Comparison of ENCODE assay signal across 16 cellular contexts in the genomic region with DNA sequence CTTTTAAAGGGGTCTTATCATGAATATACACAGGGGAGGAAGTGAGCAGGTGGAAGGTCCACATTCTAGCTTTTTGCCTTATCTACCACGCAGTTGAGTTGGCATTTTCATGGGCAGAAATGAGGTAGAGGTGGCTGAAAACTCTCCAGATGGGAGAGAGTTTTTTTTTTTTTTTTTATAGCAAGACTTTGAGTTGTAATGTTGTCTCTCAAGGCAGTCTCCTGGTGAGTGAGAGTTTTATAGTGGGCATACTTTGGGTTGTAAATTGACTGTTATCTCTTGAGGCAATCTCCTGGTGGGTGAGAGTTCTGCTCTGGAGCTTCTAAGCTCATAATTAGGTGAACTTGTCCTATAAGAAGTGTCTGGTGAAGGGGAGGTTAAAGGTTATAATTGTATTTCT.
A peak's percentile ranks its signal among the peaks of the same experiment; 100 is the strongest.
DNase-seq lines count a peak whose midpoint lies in the region; ATAC-seq and TF ChIP-seq lines count a peak whose summit lies in the region.
"Had no signal": no experiment of that assay in that cellular context is flagged by ENCODE, and none has a peak within 500 bp of the region (broad histone marks: within the 10 kb centered on the region; RNA-seq: fewer than 3 reads in every experiment).

No MANE protein-coding gene starts in this region.

- TF ChIP-seq POLR2A in esophagus muscularis mucosa (IDR thresholded peaks at IDR 0.05; ENCODE audit: low read depth): no peak

- H3K36me3 ChIP-seq in PC-9 (ENCODE audit: low read depth) (no peaks in the 10 kb centered on the region), esophagus muscularis mucosa (no peaks in the 10 kb centered on the region)
- H3K36me3 ChIP-seq: BLaER1 treated with 17β-estradiol and CSF1 and Interleukin-3, amounts not matched to agents 10 nM and 100 nM had no signal

- H3K9me2 ChIP-seq in PC-9 (ENCODE audit: insufficient read depth): no peaks in the 10 kb centered on the region

- H3K27me3 ChIP-seq in PC-9 (ENCODE audit: insufficient read depth, low read depth) (no peaks in the 10 kb centered on the region), esophagus muscularis mucosa (no peaks in the 10 kb centered on the region)
- H3K27me3 ChIP-seq: BLaER1 treated with 17β-estradiol and CSF1 and Interleukin-3, amounts not matched to agents 10 nM and 100 nM had no signal

- H3K27ac ChIP-seq in PC-9: no peak overlapping the region
- no peak overlapping the region for H3K27ac ChIP-seq in esophagus muscularis mucosa (replicated peaks in 1 of 4)
- H3K27ac ChIP-seq: BLaER1 treated with 17β-estradiol and CSF1 and Interleukin-3, amounts not matched to agents 10 nM and 100 nM; C4-2B had no signal

- WGBS in esophagus muscularis mucosa: 74% methylated on average over 1 of the region's 1 CpG

- no peaks in the 10 kb centered on the region for H3K79me2 ChIP-seq in PC-9 (ENCODE audit: low read depth)

- no peaks in the 10 kb centered on the region for H3F3A ChIP-seq in PC-9 (ENCODE audit: insufficient read depth, low read depth)

- no peaks in the 10 kb centered on the region for H3K27me3 Mint-ChIP-seq in Calu3 (ENCODE audit: unreplicated experiment)
- H3K27me3 Mint-ChIP-seq: B cell; CD4-positive, alpha-beta T cell had no signal

- no peak overlapping the region for H3K4me3 Mint-ChIP-seq in Calu3 (ENCODE audit: low read depth, unreplicated experiment)
- H3K4me3 Mint-ChIP-seq: B cell; CD4-positive, alpha-beta T cell; CD8-positive, alpha-beta T cell had no signal

- POLR2A ChIA-PET in PC-9 (lab: Charles Lee; ENCODE audit: unreplicated experiment): no interaction called here

- H2AFZ ChIP-seq in PC-9: 0 out of 2 replicates have a peak overlapping the region, but pooled peaks have one; percentile 26

- H3K27ac Mint-ChIP-seq in Calu3 (ENCODE audit: unreplicated experiment): peak overlapping the region; percentile 6
- H3K27ac Mint-ChIP-seq: B cell; CD4-positive, alpha-beta T cell; CD8-positive, alpha-beta T cell had no signal

- TF ChIP-seq CTCF in Calu3 (IDR thresholded peaks at IDR 0.05; ENCODE audit: unreplicated experiment) (no peak), PC-9 (conservative IDR thresholded peaks at IDR 0.05) (no peak), esophagus muscularis mucosa (IDR thresholded peaks at IDR 0.05) (no peak)

- no peaks in the 10 kb centered on the region for H3K36me3 Mint-ChIP-seq in Calu3 (ENCODE audit: insufficient read depth, unreplicated experiment)
- H3K36me3 Mint-ChIP-seq: CD8-positive, alpha-beta T cell had no signal

- no peaks in the 10 kb centered on the region for H3K9me3 Mint-ChIP-seq in Calu3 (ENCODE audit: low read depth, unreplicated experiment)

- no peaks in the 10 kb centered on the region for H3K4me1 Mint-ChIP-seq in Calu3 (ENCODE audit: low read depth, unreplicated experiment)
- H3K4me1 Mint-ChIP-seq: B cell had no signal

- TF ChIP-seq EP300 in esophagus muscularis mucosa (IDR thresholded peaks at IDR 0.05): no peak

- no peak overlapping the region for H3K4me3 ChIP-seq in PC-9
- H3K4me3 ChIP-seq in esophagus muscularis mucosa: no peak overlapping the region
- H3K4me3 ChIP-seq: BLaER1 treated with 17β-estradiol and CSF1 and Interleukin-3, amounts not matched to agents 10 nM and 100 nM had no signal

- intact Hi-C loops in Calu3 (cut with micrococcal nuclease; ENCODE audit: unreplicated experiment): no loop called here
- intact Hi-C loops in PC-9 (cut with micrococcal nuclease; ENCODE audit: unreplicated experiment): no loop called here
- intact Hi-C loops in left colon (cut with DNase I, micrococcal nuclease): no loop called here
- intact Hi-C loops in esophagus muscularis mucosa (cut with DNase I): no loop called here

- no peaks in the 10 kb centered on the region for H4K20me1 ChIP-seq in PC-9 (ENCODE audit: insufficient read depth)
- H4K20me1 ChIP-seq: BLaER1 treated with 17β-estradiol and CSF1 and Interleukin-3, amounts not matched to agents 10 nM and 100 nM had no signal

- no peaks in the 10 kb centered on the region for H3K4me1 ChIP-seq in PC-9 (replicated peaks; ENCODE audit: insufficient read depth)
- H3K4me1 ChIP-seq in esophagus muscularis mucosa: no peaks in the 10 kb centered on the region
- H3K4me1 ChIP-seq: BLaER1 treated with 17β-estradiol and CSF1 and Interleukin-3, amounts not matched to agents 10 nM and 100 nM had no signal

- H3K9me3 ChIP-seq in PC-9 (ENCODE audit: insufficient read depth, low read depth) (no peaks in the 10 kb centered on the region), esophagus muscularis mucosa (no peaks in the 10 kb centered on the region)
- H3K9me3 ChIP-seq: BLaER1 treated with 17β-estradiol and CSF1 and Interleukin-3, amounts not matched to agents 10 nM and 100 nM had no signal

- BruUV-seq in Calu3 (replicated peaks; lab: Mats Ljungman, UMichigan): no TSS peak
- no TSS peak for BruUV-seq in PC-9 (replicated peaks; lab: Mats Ljungman, UMichigan)

- no peak overlapping the region for H3K4me2 ChIP-seq in PC-9
- H3K4me2 ChIP-seq: BLaER1 treated with 17β-estradiol and CSF1 and Interleukin-3, amounts not matched to agents 10 nM and 100 nM had no signal

- peak; percentile 32 for ATAC-seq in left colon
- ATAC-seq in HG03159 (IDR thresholded peaks at IDR 0.05; ENCODE audit: unreplicated experiment): no peak
- ATAC-seq: CD8-positive, alpha-beta T cell had no signal

- DNase-seq in Calu3 (no peak), PC-9 (no peak), left colon (no peak), esophagus muscularis mucosa (ENCODE audit: extremely low spot score) (no peak), occipital lobe (lab: John Stamatoyannopoulos, UW) (no peak), islet precursor cell (no peak)
- DNase-seq: 8988T; AML-193; CD4-positive, alpha-beta T cell; CD8-positive, alpha-beta T cell; DMS79 treated with DMSO at 0.1 percent for 48 hours; GF-D8 had no signal

- CTCF ChIA-PET in Calu3 (lab: Charles Lee): interaction anchor here (0.6 kb wide), 2 partner anchors 88 to 573 kb away, joined by 4 read pairs; no protein-coding TSS in a partner anchor
- CTCF ChIA-PET in PC-9 (lab: Charles Lee): no interaction called here
